1 cellular context compared by ENCODE assay signal in the genomic region with DNA sequence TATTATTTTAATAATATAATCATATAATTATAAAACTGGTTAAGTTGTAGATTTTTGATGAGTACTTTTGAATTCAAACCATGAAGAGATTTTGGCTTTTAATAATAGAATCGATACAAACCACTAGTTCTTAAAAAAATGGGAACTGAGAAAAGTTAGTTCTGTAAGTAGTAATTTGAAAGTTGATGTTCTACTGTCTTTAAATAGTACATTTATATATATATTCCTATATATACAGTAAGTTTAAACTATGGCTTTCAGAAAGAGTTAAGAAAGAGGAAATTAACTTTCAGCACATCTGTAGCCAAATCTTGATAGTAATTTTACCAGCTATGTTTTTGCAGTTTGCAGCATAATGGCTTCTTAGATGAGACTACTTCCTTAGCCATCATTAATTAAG.
TF ChIP-seq lines count a peak whose summit lies in the region.

No MANE protein-coding gene starts in this region.

TF ChIP-seq in GM12878, 131 proteins besides CTCF, POLR2A, EP300 and RAD21 (continued from another document):
- TF ChIP-seq IRF5 (IDR thresholded peaks at IDR 0.05; ENCODE audit: borderline replicate concordance) (no peak), HCFC1 (IDR thresholded peaks at IDR 0.05; ENCODE audit: low read length) (no peak), EGR1 (IDR thresholded peaks at IDR 0.05; ENCODE audit: borderline replicate concordance in 1 of 2, low read depth in 2 of 2, low read length in 2 of 2) (no peak), BMI1 (IDR thresholded peaks at IDR 0.05; ENCODE audit: borderline replicate concordance) (no peak), KAT2A (conservative IDR thresholded peaks at IDR 0.05; ENCODE audit: control insufficient read depth, low read depth, low read length) (no peak), PAX8 (IDR thresholded peaks at IDR 0.05) (no peak), SKIL (IDR thresholded peaks at IDR 0.05; ENCODE audit: low read depth, poor library complexity, severe bottlenecking) (no peak), MTA2 (IDR thresholded peaks at IDR 0.05; ENCODE audit: low read depth) (peak; percentile 62), BACH1 (IDR thresholded peaks at IDR 0.05; ENCODE audit: borderline replicate concordance) (no peak), SPI1 (IDR thresholded peaks at IDR 0.05; ENCODE audit: borderline replicate concordance, insufficient read depth, low read depth, low read length) (0 out of 2 replicates have a peak, but pooled peaks have one; percentile 58), RUNX3 (IDR thresholded peaks at IDR 0.05; ENCODE audit: low read length) (no peak; the same call in 1 of the 2 replicates), ZBTB40 (IDR thresholded peaks at IDR 0.05; ENCODE audit: borderline replicate concordance) (no peak), ATF7 (IDR thresholded peaks at IDR 0.05; ENCODE audit: low read depth) (peak; percentile 28; the same call in 1 of the 2 replicates), YY1 (IDR thresholded peaks at IDR 0.05; ENCODE audit: low read depth, low read length) (no peak), FOXM1 (IDR thresholded peaks at IDR 0.05; ENCODE audit: low read depth, low read length) (peak; percentile 39; the same call in 1 of the 2 replicates), ZBED1 (IDR thresholded peaks at IDR 0.05; ENCODE audit: borderline replicate concordance) (no peak), EED (IDR thresholded peaks at IDR 0.05; ENCODE audit: low read depth) (no peak), GATAD2B (conservative IDR thresholded peaks at IDR 0.05; ENCODE audit: low read depth) (no peak), ESRRA (IDR thresholded peaks at IDR 0.05; ENCODE audit: low read length) (no peak), TCF7 (IDR thresholded peaks at IDR 0.05; ENCODE audit: borderline replicate concordance) (no peak), RFX5 (IDR thresholded peaks at IDR 0.05; ENCODE audit: low read depth, low read length) (no peak), SIN3A (IDR thresholded peaks at IDR 0.05; ENCODE audit: low read depth, low read length) (no peak), SRF (IDR thresholded peaks at IDR 0.05; ENCODE audit: low read depth in 2 of 2, low read length in 2 of 2) (no peak), PBX3 (IDR thresholded peaks at IDR 0.05; ENCODE audit: insufficient replicate concordance, low read depth, low read length) (no peak), GABPA (IDR thresholded peaks at IDR 0.05; ENCODE audit: low read depth) (no peak)
- TF ChIP-seq, protein P1, sequence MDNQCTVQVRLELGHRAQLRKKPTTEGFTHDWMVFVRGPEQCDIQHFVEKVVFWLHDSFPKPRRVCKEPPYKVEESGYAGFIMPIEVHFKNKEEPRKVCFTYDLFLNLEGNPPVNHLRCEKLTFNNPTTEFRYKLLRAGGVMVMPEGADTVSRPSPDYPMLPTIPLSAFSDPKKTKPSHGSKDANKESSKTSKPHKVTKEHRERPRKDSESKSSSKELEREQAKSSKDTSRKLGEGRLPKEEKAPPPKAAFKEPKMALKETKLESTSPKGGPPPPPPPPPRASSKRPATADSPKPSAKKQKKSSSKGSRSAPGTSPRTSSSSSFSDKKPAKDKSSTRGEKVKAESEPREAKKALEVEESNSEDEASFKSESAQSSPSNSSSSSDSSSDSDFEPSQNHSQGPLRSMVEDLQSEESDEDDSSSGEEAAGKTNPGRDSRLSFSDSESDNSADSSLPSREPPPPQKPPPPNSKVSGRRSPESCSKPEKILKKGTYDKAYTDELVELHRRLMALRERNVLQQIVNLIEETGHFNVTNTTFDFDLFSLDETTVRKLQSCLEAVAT (IDR thresholded peaks at IDR 0.05) = no peak
